1 cellular context compared by ENCODE assay signal in the genomic region with DNA sequence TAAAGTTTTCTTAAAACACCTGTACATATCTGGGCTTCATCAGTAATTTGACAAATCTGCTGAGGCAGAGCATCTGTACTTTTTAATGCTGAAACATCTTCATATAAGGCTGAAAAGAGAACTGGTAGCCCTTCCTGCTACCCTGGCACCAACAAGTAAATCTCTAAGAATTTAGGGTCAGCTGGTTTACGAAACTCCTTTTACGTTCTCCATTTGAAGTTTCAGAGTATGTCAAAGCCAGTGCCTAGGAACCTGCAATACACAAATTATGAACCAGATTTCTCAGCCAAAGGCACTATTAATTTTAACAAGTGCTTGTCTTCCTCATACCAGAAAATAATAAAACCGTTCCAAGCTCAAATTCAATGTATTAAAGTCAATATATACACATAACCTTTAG.
TF ChIP-seq lines count a peak whose summit lies in the region.

No MANE protein-coding gene starts in this region.

TF ChIP-seq in GM23338, 12 proteins besides CTCF, POLR2A, EP300 and RAD21 (continued from another document):
- no peak for TF ChIP-seq ETS1 (IDR thresholded peaks at IDR 0.05)
- TF ChIP-seq ZNF331 (CRISPR knock-in tag; IDR thresholded peaks at IDR 0.05; ENCODE audit: low read depth) = no peak
- TF ChIP-seq ZNF462 (CRISPR knock-in tag; IDR thresholded peaks at IDR 0.05) = no peak
- TF ChIP-seq EZH2 (IDR thresholded peaks at IDR 0.05; ENCODE audit: low read depth, unreplicated experiment) = no peak
- TF ChIP-seq POLR2AphosphoS5 (IDR thresholded peaks at IDR 0.05; ENCODE audit: low read depth) = no peak
